In the genomic region with DNA sequence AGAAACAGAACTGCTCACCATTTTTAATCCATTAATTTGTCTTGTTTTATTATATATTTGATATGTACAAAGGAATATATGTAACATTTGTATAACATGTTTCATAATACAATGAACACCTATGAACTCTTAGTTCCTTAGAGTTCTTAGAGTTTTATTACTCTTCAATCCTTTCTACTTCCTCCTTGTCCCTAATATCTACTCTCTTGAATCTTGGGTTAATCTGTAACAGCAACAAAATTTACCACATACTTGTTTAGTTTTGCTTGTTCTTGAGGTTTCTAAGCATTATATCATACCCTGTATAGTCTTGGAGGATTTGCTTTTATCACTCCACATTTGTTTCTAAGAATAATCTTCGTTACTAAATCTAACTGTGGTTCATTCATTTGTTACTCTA, we compare ENCODE assay signal across 8 cellular contexts.
A peak's percentile ranks its signal among the peaks of the same experiment; 100 is the strongest.
DNase-seq lines count a peak whose midpoint lies in the region; ATAC-seq, FAIRE-seq and TF ChIP-seq lines count a peak whose summit lies in the region.

No MANE protein-coding gene starts in this region.

- TF ChIP-seq CTCF in astrocyte (IDR thresholded peaks at IDR 0.05; ENCODE audit: insufficient read depth, low read depth, low read length) (no peak), parathyroid adenoma (IDR thresholded peaks at IDR 0.05) (no peak), omental fat pad (IDR thresholded peaks at IDR 0.05) (no peak)

- no peaks in the 10 kb centered on the region for H3K27me3 Mint-ChIP-seq in astrocyte (ENCODE audit: low read depth, unreplicated experiment)

- peaks cover 4% of the 10 kb centered on the region for H3K36me3 ChIP-seq in astrocyte (ENCODE audit: insufficient read depth, low read length)
- H3K36me3 ChIP-seq in parathyroid adenoma (ENCODE audit: control insufficient read depth, insufficient read depth, low read length) = no peaks in the 10 kb centered on the region
- peaks cover 5% of the 10 kb centered on the region; the same call in 1 of the 2 replicates for H3K36me3 ChIP-seq in HAP-1 (replicated peaks)

- no peak for FAIRE-seq in astrocyte (lab: Jason Lieb, UNC)

- H3K9me3 Mint-ChIP-seq in astrocyte (ENCODE audit: unreplicated experiment) = no peaks in the 10 kb centered on the region

- in situ Hi-C loops in HAP-1 (cut with MboI; ENCODE audit: low sequenced_read_pairs) = no loop called here

- no peak overlapping the region for H2AFZ ChIP-seq in astrocyte (ENCODE audit: low read depth, low read length)
- H2AFZ ChIP-seq in parathyroid adenoma = no peak overlapping the region

- no peaks in the 10 kb centered on the region for H3K27me3 ChIP-seq in astrocyte (ENCODE audit: insufficient read depth, low read length)
- no peaks in the 10 kb centered on the region for H3K27me3 ChIP-seq in parathyroid adenoma (ENCODE audit: control insufficient read depth, insufficient read depth, low read length)
- H3K27me3 ChIP-seq in HAP-1 (ENCODE audit: low read depth) = no peaks in the 10 kb centered on the region

- H3K9ac ChIP-seq in astrocyte (ENCODE audit: low read length) (no peak overlapping the region), parathyroid adenoma (no peak overlapping the region)

- peaks cover 40% of the 10 kb centered on the region for H3K4me1 Mint-ChIP-seq in astrocyte (ENCODE audit: low read depth, unreplicated experiment)

- H3K79me2 ChIP-seq in astrocyte (ENCODE audit: insufficient read depth, low read length) = peaks cover 3% of the 10 kb centered on the region
- H3K79me2 ChIP-seq in parathyroid adenoma = no peaks in the 10 kb centered on the region

- H3K36me3 Mint-ChIP-seq in astrocyte (ENCODE audit: low read depth, unreplicated experiment) = peaks cover 1% of the 10 kb centered on the region

- no peak overlapping the region for H3K4me2 ChIP-seq in astrocyte (ENCODE audit: low read length)
- no peak overlapping the region for H3K4me2 ChIP-seq in parathyroid adenoma (ENCODE audit: low read length)

- H4K20me1 ChIP-seq in astrocyte (ENCODE audit: insufficient read depth, low read length) = no peaks in the 10 kb centered on the region

- ATAC-seq in GM18858 (IDR thresholded peaks at IDR 0.05; ENCODE audit: unreplicated experiment) (peak; percentile 24), HG02852 (IDR thresholded peaks at IDR 0.05; ENCODE audit: unreplicated experiment) (peak; percentile 38), omental fat pad (ENCODE audit: low FRiP score) (no peak)

- peak overlapping the region; percentile 86 for H3K27ac Mint-ChIP-seq in astrocyte (ENCODE audit: unreplicated experiment)

- peak overlapping the region; percentile 14 for H3K27ac ChIP-seq in astrocyte (ENCODE audit: low read depth, low read length)
- peak overlapping the region; percentile 40 for H3K27ac ChIP-seq in parathyroid adenoma

- H3K4me3 Mint-ChIP-seq in astrocyte (ENCODE audit: unreplicated experiment) = no peak overlapping the region

- no peaks in the 10 kb centered on the region for H3K9me3 ChIP-seq in astrocyte (ENCODE audit: insufficient read depth, low read depth, low read length)
- H3K9me3 ChIP-seq in parathyroid adenoma (ENCODE audit: control insufficient read depth, low read length) = no peaks in the 10 kb centered on the region
- H3K9me3 ChIP-seq in HAP-1 = no peaks in the 10 kb centered on the region

- H3K4me1 ChIP-seq in astrocyte (ENCODE audit: insufficient read depth, low read length) (no peaks in the 10 kb centered on the region), parathyroid adenoma (no peaks in the 10 kb centered on the region), HAP-1 (no peaks in the 10 kb centered on the region)

- H3K4me3 ChIP-seq in astrocyte (ENCODE audit: insufficient read depth, low read depth, low read length) = no peak overlapping the region
- H3K4me3 ChIP-seq in parathyroid adenoma (ENCODE audit: low read depth, low read length) = no peak overlapping the region
- no peak overlapping the region for H3K4me3 ChIP-seq in HAP-1

- DNase-seq in astrocyte (ENCODE audit: low read depth) = no peak
- DNase-seq in putamen (ENCODE audit: low spot score) = no peak
- no peak for DNase-seq in omental fat pad (ENCODE audit: low spot score)
- no peak for DNase-seq in HAP-1 (ENCODE audit: low spot score in 2 of 2)
- no peak for DNase-seq in SW 1271 (lab: John Stamatoyannopoulos, UW)
